Comparison of ENCODE assay signal across 13 cellular contexts in the genomic region with DNA sequence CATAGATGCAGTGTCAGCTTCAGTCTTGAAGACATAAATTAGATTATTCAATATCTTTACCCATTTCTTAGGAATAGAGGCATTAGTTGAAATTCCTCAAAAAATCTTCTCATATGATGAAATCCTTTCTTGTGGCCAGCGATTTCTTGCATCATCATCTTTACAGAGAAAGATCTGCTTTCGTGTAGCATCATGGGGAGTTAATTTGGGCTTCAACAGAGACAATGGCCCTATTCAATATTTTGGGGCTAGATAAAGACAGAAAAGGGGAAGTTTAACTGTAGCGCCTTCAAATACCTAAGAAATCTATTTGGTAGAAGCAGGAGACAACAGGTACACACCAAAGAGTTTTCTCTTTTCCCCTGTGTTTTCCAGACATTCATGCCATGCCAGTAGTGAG.
"Had no signal": no experiment of that assay in that cellular context is flagged by ENCODE, and none has a peak within 500 bp of the region (broad histone marks: within the 10 kb centered on the region; RNA-seq: fewer than 3 reads in every experiment).

No MANE protein-coding gene starts in this region.

- H3K9me3 Mint-ChIP-seq: activated CD4-positive, alpha-beta T cell treated with anti-CD3 and anti-CD28 coated beads, Interleukin-2, amount 10 ng/mL, durations not matched to agents 7 days and 5 days; natural killer cell had no signal

- H3K36me3 ChIP-seq: adrenal gland, heart left ventricle, left lung, tibial artery had no signal

- FAIRE-seq: colon had no signal

- H3K27me3 ChIP-seq: left lung had no signal

- ATAC-seq: heart left ventricle, left lung, natural killer cell, WTC11 had no signal

- H3K4me1 ChIP-seq: adrenal gland, tibial artery had no signal

- H3K4me3 Mint-ChIP-seq: activated CD4-positive, alpha-beta T cell treated with anti-CD3 and anti-CD28 coated beads, Interleukin-2, amount 10 ng/mL, durations not matched to agents 7 days and 5 days; natural killer cell; WTC11 had no signal

- H3K4me3 ChIP-seq: adrenal gland, heart left ventricle, left lung, skin epidermis, tibial artery had no signal

- H3K27ac Mint-ChIP-seq: natural killer cell, WTC11 had no signal

- DNase-seq: activated CD4-positive, alpha-beta T cell treated with anti-CD3 and anti-CD28 coated beads, Interleukin-2, amount 10 ng/mL, durations not matched to agents 7 days and 5 days; activated naive CD4-positive, alpha-beta T cell treated with anti-CD3 and anti-CD28 coated beads, Interleukin-2, amount 50 U/mL, for 16 hours; adrenal gland; foreskin melanocyte; heart left ventricle; islet precursor cell; left lung; natural killer cell; posterior cingulate gyrus; tibial artery had no signal

- H3K27ac ChIP-seq: adrenal gland, heart left ventricle, left lung, skin epidermis, tibial artery had no signal

- H3K9me3 ChIP-seq: adrenal gland had no signal

- H3K36me3 Mint-ChIP-seq: natural killer cell, WTC11 had no signal
